ENCODE assay signal across 1 cellular context in the genomic region with DNA sequence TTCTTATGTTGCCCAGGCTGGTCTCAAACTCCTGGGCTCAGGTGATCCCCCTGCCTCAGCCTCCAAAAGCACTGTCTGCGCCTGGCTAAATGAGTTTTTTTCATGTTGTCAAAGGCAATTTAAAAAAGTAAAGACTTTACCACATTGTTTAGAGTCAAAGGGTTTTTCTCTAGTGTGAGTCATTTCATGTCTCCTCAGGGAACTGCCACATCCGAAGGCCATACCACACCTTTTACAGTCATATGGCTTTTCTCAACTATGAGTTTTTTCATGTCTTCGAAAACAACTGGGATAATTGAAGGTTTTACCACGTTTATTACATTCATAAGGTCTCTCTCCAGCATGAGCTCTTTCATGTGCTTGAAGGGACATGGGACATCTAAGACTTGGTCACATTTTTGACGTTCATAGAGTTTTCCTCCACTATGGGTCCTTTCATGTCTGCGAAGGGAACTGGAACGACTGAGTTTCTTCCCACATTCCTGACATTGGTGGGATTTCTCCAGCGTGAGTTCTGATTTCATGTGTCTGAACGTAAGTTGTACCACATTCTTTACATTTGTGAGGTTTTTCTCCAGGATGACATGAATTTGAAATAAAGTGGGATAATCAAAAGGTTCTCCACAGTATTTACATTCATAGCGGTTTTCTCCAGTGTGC.
TF ChIP-seq lines count a peak whose summit lies in the region.

No MANE protein-coding gene starts in this region.

TF ChIP-seq in WTC11, 78 proteins besides CTCF, POLR2A, EP300 and RAD21 (continued from another document):
- no peak for TF ChIP-seq NFE2L1 (CRISPR knock-in tag; IDR thresholded peaks at IDR 0.05)
- TF ChIP-seq NR3C1 (CRISPR knock-in tag; conservative IDR thresholded peaks at IDR 0.05; ENCODE audit: low read depth): no peak
- TF ChIP-seq, protein P1, sequence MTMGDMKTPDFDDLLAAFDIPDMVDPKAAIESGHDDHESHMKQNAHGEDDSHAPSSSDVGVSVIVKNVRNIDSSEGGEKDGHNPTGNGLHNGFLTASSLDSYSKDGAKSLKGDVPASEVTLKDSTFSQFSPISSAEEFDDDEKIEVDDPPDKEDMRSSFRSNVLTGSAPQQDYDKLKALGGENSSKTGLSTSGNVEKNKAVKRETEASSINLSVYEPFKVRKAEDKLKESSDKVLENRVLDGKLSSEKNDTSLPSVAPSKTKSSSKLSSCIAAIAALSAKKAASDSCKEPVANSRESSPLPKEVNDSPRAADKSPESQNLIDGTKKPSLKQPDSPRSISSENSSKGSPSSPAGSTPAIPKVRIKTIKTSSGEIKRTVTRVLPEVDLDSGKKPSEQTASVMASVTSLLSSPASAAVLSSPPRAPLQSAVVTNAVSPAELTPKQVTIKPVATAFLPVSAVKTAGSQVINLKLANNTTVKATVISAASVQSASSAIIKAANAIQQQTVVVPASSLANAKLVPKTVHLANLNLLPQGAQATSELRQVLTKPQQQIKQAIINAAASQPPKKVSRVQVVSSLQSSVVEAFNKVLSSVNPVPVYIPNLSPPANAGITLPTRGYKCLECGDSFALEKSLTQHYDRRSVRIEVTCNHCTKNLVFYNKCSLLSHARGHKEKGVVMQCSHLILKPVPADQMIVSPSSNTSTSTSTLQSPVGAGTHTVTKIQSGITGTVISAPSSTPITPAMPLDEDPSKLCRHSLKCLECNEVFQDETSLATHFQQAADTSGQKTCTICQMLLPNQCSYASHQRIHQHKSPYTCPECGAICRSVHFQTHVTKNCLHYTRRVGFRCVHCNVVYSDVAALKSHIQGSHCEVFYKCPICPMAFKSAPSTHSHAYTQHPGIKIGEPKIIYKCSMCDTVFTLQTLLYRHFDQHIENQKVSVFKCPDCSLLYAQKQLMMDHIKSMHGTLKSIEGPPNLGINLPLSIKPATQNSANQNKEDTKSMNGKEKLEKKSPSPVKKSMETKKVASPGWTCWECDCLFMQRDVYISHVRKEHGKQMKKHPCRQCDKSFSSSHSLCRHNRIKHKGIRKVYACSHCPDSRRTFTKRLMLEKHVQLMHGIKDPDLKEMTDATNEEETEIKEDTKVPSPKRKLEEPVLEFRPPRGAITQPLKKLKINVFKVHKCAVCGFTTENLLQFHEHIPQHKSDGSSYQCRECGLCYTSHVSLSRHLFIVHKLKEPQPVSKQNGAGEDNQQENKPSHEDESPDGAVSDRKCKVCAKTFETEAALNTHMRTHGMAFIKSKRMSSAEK (CRISPR knock-in tag; IDR thresholded peaks at IDR 0.05; ENCODE audit: borderline replicate concordance): no peak
- no peak for TF ChIP-seq ZNF396 (CRISPR knock-in tag; IDR thresholded peaks at IDR 0.05; ENCODE audit: borderline replicate concordance)
- no peak for TF ChIP-seq ZNF671 (CRISPR knock-in tag; IDR thresholded peaks at IDR 0.05)
- TF ChIP-seq ZNF423 (CRISPR knock-in tag; IDR thresholded peaks at IDR 0.05): no peak
- TF ChIP-seq NR2C2 (CRISPR knock-in tag; IDR thresholded peaks at IDR 0.05): no peak
- TF ChIP-seq GABPB1 (CRISPR knock-in tag; IDR thresholded peaks at IDR 0.05): no peak
- TF ChIP-seq, protein P2, sequence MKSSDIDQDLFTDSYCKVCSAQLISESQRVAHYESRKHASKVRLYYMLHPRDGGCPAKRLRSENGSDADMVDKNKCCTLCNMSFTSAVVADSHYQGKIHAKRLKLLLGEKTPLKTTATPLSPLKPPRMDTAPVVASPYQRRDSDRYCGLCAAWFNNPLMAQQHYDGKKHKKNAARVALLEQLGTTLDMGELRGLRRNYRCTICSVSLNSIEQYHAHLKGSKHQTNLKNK (CRISPR knock-in tag; IDR thresholded peaks at IDR 0.05): no peak
- TF ChIP-seq, protein P3, sequence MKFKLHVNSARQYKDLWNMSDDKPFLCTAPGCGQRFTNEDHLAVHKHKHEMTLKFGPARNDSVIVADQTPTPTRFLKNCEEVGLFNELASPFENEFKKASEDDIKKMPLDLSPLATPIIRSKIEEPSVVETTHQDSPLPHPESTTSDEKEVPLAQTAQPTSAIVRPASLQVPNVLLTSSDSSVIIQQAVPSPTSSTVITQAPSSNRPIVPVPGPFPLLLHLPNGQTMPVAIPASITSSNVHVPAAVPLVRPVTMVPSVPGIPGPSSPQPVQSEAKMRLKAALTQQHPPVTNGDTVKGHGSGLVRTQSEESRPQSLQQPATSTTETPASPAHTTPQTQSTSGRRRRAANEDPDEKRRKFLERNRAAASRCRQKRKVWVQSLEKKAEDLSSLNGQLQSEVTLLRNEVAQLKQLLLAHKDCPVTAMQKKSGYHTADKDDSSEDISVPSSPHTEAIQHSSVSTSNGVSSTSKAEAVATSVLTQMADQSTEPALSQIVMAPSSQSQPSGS (CRISPR knock-in tag; IDR thresholded peaks at IDR 0.05; ENCODE audit: borderline replicate concordance, low read depth): no peak
- TF ChIP-seq IRF2 (CRISPR knock-in tag; IDR thresholded peaks at IDR 0.05; ENCODE audit: borderline replicate concordance, low read depth): no peak
- TF ChIP-seq NFATC4 (CRISPR knock-in tag; IDR thresholded peaks at IDR 0.05): no peak
- TF ChIP-seq, protein P4, sequence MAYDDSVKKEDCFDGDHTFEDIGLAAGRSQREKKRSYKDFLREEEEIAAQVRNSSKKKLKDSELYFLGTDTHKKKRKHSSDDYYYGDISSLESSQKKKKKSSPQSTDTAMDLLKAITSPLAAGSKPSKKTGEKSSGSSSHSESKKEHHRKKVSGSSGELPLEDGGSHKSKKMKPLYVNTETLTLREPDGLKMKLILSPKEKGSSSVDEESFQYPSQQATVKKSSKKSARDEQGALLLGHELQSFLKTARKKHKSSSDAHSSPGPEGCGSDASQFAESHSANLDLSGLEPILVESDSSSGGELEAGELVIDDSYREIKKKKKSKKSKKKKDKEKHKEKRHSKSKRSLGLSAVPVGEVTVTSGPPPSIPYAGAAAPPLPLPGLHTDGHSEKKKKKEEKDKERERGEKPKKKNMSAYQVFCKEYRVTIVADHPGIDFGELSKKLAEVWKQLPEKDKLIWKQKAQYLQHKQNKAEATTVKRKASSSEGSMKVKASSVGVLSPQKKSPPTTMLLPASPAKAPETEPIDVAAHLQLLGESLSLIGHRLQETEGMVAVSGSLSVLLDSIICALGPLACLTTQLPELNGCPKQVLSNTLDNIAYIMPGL (CRISPR knock-in tag; IDR thresholded peaks at IDR 0.05): no peak
